In the genomic region with DNA sequence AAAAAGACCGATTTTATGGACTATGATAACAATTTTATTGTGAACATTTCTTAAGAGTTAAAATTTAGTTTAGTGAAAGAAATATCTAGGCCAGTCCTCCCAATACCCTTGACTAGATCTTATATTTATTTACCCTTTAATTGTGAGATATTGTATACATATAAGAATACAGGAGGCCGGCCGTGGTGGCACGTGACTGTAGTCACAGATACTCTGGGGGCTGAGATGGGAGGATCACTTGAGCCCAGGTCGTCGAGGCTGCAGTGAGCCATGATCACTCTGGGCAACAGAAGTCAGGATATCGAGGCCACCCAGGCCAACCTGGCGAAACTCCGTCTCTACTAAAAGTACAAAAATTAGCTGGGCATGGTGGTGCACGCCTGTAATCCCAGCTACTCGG, we compare ENCODE assay signal across 1 cellular context.
TF ChIP-seq lines count a peak whose summit lies in the region.

No MANE protein-coding gene starts in this region.

TF ChIP-seq in H1, 55 proteins besides CTCF, POLR2A, EP300 and RAD21:
- no peak for TF ChIP-seq ZNF274 (IDR thresholded peaks at IDR 0.05; ENCODE audit: borderline replicate concordance, extremely low read depth, low read length)
- TF ChIP-seq KDM1A (IDR thresholded peaks at IDR 0.05; ENCODE audit: borderline replicate concordance, low read length): no peak
- TF ChIP-seq TEAD4 (IDR thresholded peaks at IDR 0.05; ENCODE audit: low read depth, low read length): no peak
- TF ChIP-seq CREB1 (IDR thresholded peaks at IDR 0.05): no peak
- no peak for TF ChIP-seq RXRA (IDR thresholded peaks at IDR 0.05; ENCODE audit: insufficient read depth, low read depth, low read length)
- no peak for TF ChIP-seq GABPA (IDR thresholded peaks at IDR 0.05; ENCODE audit: borderline replicate concordance, insufficient read depth, low read length)
- no peak for TF ChIP-seq TAF1 (IDR thresholded peaks at IDR 0.05; ENCODE audit: low read depth, low read length)
- TF ChIP-seq, protein P1, sequence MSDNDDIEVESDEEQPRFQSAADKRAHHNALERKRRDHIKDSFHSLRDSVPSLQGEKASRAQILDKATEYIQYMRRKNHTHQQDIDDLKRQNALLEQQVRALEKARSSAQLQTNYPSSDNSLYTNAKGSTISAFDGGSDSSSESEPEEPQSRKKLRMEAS (IDR thresholded peaks at IDR 0.05): no peak
- TF ChIP-seq SIN3A (conservative IDR thresholded peaks at IDR 0.05 in 1 of 2, IDR thresholded peaks at IDR 0.05 in 1 of 2; ENCODE audit: low read depth in 1 of 2, low read length in 2 of 2): no peak
- no peak for TF ChIP-seq CEBPB (IDR thresholded peaks at IDR 0.05; ENCODE audit: low read depth, low read length)
- no peak for TF ChIP-seq BACH1 (IDR thresholded peaks at IDR 0.05; ENCODE audit: low read length)
- TF ChIP-seq RNF2 (IDR thresholded peaks at IDR 0.05; ENCODE audit: borderline replicate concordance, low read depth, low read length, missing control alignments, poor library complexity, severe bottlenecking): no peak
- no peak for TF ChIP-seq EZH2 (IDR thresholded peaks at IDR 0.05; ENCODE audit: low read depth, low read length, severe bottlenecking)
- no peak for TF ChIP-seq SP1 (IDR thresholded peaks at IDR 0.05; ENCODE audit: low read depth, low read length)
- TF ChIP-seq NANOG (IDR thresholded peaks at IDR 0.05; ENCODE audit: insufficient read depth, low read depth, low read length, poor library complexity, severe bottlenecking): no peak
- no peak for TF ChIP-seq NRF1 (IDR thresholded peaks at IDR 0.05; ENCODE audit: low read depth, low read length)
- TF ChIP-seq, protein P2, sequence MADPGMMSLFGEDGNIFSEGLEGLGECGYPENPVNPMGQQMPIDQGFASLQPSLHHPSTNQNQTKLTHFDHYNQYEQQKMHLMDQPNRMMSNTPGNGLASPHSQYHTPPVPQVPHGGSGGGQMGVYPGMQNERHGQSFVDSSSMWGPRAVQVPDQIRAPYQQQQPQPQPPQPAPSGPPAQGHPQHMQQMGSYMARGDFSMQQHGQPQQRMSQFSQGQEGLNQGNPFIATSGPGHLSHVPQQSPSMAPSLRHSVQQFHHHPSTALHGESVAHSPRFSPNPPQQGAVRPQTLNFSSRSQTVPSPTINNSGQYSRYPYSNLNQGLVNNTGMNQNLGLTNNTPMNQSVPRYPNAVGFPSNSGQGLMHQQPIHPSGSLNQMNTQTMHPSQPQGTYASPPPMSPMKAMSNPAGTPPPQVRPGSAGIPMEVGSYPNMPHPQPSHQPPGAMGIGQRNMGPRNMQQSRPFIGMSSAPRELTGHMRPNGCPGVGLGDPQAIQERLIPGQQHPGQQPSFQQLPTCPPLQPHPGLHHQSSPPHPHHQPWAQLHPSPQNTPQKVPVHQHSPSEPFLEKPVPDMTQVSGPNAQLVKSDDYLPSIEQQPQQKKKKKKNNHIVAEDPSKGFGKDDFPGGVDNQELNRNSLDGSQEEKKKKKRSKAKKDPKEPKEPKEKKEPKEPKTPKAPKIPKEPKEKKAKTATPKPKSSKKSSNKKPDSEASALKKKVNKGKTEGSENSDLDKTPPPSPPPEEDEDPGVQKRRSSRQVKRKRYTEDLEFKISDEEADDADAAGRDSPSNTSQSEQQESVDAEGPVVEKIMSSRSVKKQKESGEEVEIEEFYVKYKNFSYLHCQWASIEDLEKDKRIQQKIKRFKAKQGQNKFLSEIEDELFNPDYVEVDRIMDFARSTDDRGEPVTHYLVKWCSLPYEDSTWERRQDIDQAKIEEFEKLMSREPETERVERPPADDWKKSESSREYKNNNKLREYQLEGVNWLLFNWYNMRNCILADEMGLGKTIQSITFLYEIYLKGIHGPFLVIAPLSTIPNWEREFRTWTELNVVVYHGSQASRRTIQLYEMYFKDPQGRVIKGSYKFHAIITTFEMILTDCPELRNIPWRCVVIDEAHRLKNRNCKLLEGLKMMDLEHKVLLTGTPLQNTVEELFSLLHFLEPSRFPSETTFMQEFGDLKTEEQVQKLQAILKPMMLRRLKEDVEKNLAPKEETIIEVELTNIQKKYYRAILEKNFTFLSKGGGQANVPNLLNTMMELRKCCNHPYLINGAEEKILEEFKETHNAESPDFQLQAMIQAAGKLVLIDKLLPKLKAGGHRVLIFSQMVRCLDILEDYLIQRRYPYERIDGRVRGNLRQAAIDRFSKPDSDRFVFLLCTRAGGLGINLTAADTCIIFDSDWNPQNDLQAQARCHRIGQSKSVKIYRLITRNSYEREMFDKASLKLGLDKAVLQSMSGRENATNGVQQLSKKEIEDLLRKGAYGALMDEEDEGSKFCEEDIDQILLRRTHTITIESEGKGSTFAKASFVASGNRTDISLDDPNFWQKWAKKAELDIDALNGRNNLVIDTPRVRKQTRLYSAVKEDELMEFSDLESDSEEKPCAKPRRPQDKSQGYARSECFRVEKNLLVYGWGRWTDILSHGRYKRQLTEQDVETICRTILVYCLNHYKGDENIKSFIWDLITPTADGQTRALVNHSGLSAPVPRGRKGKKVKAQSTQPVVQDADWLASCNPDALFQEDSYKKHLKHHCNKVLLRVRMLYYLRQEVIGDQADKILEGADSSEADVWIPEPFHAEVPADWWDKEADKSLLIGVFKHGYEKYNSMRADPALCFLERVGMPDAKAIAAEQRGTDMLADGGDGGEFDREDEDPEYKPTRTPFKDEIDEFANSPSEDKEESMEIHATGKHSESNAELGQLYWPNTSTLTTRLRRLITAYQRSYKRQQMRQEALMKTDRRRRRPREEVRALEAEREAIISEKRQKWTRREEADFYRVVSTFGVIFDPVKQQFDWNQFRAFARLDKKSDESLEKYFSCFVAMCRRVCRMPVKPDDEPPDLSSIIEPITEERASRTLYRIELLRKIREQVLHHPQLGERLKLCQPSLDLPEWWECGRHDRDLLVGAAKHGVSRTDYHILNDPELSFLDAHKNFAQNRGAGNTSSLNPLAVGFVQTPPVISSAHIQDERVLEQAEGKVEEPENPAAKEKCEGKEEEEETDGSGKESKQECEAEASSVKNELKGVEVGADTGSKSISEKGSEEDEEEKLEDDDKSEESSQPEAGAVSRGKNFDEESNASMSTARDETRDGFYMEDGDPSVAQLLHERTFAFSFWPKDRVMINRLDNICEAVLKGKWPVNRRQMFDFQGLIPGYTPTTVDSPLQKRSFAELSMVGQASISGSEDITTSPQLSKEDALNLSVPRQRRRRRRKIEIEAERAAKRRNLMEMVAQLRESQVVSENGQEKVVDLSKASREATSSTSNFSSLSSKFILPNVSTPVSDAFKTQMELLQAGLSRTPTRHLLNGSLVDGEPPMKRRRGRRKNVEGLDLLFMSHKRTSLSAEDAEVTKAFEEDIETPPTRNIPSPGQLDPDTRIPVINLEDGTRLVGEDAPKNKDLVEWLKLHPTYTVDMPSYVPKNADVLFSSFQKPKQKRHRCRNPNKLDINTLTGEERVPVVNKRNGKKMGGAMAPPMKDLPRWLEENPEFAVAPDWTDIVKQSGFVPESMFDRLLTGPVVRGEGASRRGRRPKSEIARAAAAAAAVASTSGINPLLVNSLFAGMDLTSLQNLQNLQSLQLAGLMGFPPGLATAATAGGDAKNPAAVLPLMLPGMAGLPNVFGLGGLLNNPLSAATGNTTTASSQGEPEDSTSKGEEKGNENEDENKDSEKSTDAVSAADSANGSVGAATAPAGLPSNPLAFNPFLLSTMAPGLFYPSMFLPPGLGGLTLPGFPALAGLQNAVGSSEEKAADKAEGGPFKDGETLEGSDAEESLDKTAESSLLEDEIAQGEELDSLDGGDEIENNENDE (IDR thresholded peaks at IDR 0.05; ENCODE audit: insufficient replicate concordance, low read length): no peak
- TF ChIP-seq, protein P3, sequence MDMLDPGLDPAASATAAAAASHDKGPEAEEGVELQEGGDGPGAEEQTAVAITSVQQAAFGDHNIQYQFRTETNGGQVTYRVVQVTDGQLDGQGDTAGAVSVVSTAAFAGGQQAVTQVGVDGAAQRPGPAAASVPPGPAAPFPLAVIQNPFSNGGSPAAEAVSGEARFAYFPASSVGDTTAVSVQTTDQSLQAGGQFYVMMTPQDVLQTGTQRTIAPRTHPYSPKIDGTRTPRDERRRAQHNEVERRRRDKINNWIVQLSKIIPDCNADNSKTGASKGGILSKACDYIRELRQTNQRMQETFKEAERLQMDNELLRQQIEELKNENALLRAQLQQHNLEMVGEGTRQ (IDR thresholded peaks at IDR 0.05; ENCODE audit: low read length): no peak
- no peak for TF ChIP-seq CBX5 (IDR thresholded peaks at IDR 0.05; ENCODE audit: low read depth, low read length)
- TF ChIP-seq CHD2 (IDR thresholded peaks at IDR 0.05; ENCODE audit: low read length): no peak
